9 cellular contexts compared by ENCODE assay signal in the genomic region with DNA sequence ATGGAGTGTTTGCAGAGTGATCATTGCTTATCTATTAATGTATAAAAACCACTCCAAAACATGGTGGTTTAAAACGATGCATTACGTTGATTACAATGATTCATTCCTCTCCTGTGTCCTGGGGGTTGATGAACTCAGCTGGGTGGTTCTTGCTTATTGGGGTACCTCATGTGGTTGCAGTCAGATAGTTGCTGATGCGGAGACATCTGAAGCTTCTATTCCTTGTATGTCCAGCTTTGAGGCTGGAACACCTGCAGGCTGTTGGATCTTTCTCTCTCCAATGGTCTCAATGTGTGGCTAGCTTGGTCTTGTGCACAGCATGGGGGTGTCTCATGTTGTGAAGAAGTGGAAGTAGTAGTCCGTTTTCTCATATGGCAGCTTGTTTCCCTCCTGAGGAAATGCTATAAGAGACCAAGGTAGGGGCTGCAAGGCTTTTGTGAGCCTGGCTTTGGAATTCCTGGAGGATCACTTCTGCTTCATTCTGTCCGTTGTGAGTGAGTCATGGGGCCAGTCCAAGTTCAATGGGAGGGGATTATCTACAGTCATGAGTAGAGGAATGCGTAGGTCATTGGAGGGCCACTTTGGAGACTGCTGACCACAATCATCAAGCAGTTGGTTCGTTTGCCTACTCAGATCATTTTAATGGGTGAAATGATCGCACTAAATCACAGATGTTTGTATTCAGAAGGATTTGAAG.
DNase-seq lines count a peak whose midpoint lies in the region; ATAC-seq and TF ChIP-seq lines count a peak whose summit lies in the region.
"Had no signal": no experiment of that assay in that cellular context is flagged by ENCODE, and none has a peak within 500 bp of the region (broad histone marks: within the 10 kb centered on the region; RNA-seq: fewer than 3 reads in every experiment).

No MANE protein-coding gene starts in this region.

- peak overlapping the region; percentile 68 for H3K4me2 ChIP-seq in skeletal muscle satellite cell (ENCODE audit: low read length)

- no peaks in the 10 kb centered on the region for H3K36me3 ChIP-seq in HEK293 (ENCODE audit: control insufficient read depth in 2 of 2, insufficient read depth in 1 of 2, low read length in 2 of 2)
- H3K36me3 ChIP-seq in skeletal muscle satellite cell (ENCODE audit: insufficient read depth, low read length) = no peaks in the 10 kb centered on the region

- POLR2A ChIA-PET in HEK293 (lab: Yijun Ruan, JAX) = no interaction called here

- no peak overlapping the region; the same call in 1 of the 2 replicates for H3K27ac ChIP-seq in HEK293 (ENCODE audit: extremely low read depth, low read depth, low read length)

- DNase-seq in SW 1271 (lab: John Stamatoyannopoulos, UW) (peak; percentile 59 to 90), foreskin fibroblast (peak; percentile 96 to 98)
- no peak for DNase-seq in stimulated activated CD4-positive, alpha-beta T cell treated with anti-CD3 and anti-CD28 coated beads, Interleukin-15, amount 100 ng/mL, for 24 hours
- DNase-seq: activated T-cell treated with anti-CD3 and anti-CD28 coated beads, Interleukin-2, amount 50 U/mL, for 1 hour had no signal

- no peak for TF ChIP-seq CTCF in HEK293 (tag by site-specific recombination; IDR thresholded peaks at IDR 0.05)
- TF ChIP-seq CTCF in foreskin fibroblast (IDR thresholded peaks at IDR 0.05; ENCODE audit: low read depth, low read length) = no peak

- no peaks in the 10 kb centered on the region for H3K9me3 ChIP-seq in HEK293 (ENCODE audit: control insufficient read depth, insufficient read depth, low read depth, low read length)
- no peaks in the 10 kb centered on the region for H3K9me3 ChIP-seq in skeletal muscle satellite cell (replicated peaks; ENCODE audit: low read length)

- no peaks in the 10 kb centered on the region for H3K27me3 ChIP-seq in skeletal muscle satellite cell (ENCODE audit: control insufficient read depth, insufficient read depth, low read length)

- no peak overlapping the region for H3K9ac ChIP-seq in skeletal muscle satellite cell (ENCODE audit: low read depth, low read length)

- CTCF ChIA-PET in HEK293 (lab: Yijun Ruan, JAX) = no interaction called here

- H3K4me1 ChIP-seq in HEK293 (ENCODE audit: control insufficient read depth, insufficient read depth, low read length) = no peaks in the 10 kb centered on the region; the same call in 1 of the 2 replicates
- peaks cover 45% of the 10 kb centered on the region for H3K4me1 ChIP-seq in skeletal muscle satellite cell (ENCODE audit: control insufficient read depth, insufficient read depth, low read length)

- ATAC-seq in GM18511 (IDR thresholded peaks at IDR 0.05; ENCODE audit: unreplicated experiment) (no peak), HG02938 (IDR thresholded peaks at IDR 0.05; ENCODE audit: unreplicated experiment) (no peak), GM21381 (IDR thresholded peaks at IDR 0.05; ENCODE audit: unreplicated experiment) (no peak)

- no peak overlapping the region for H3K4me3 ChIP-seq in HEK293 (ENCODE audit: low read depth, low read length)
- H3K4me3 ChIP-seq in foreskin fibroblast (ENCODE audit: low read depth in 1 of 2, low read length in 2 of 2) = no peak overlapping the region
- peak overlapping the region; percentile 40 for H3K4me3 ChIP-seq in skeletal muscle satellite cell (ENCODE audit: low read length)

TF ChIP-seq in HEK293, 187 proteins besides CTCF, POLR2A, EP300 and RAD21:
- TF ChIP-seq, protein P1, sequence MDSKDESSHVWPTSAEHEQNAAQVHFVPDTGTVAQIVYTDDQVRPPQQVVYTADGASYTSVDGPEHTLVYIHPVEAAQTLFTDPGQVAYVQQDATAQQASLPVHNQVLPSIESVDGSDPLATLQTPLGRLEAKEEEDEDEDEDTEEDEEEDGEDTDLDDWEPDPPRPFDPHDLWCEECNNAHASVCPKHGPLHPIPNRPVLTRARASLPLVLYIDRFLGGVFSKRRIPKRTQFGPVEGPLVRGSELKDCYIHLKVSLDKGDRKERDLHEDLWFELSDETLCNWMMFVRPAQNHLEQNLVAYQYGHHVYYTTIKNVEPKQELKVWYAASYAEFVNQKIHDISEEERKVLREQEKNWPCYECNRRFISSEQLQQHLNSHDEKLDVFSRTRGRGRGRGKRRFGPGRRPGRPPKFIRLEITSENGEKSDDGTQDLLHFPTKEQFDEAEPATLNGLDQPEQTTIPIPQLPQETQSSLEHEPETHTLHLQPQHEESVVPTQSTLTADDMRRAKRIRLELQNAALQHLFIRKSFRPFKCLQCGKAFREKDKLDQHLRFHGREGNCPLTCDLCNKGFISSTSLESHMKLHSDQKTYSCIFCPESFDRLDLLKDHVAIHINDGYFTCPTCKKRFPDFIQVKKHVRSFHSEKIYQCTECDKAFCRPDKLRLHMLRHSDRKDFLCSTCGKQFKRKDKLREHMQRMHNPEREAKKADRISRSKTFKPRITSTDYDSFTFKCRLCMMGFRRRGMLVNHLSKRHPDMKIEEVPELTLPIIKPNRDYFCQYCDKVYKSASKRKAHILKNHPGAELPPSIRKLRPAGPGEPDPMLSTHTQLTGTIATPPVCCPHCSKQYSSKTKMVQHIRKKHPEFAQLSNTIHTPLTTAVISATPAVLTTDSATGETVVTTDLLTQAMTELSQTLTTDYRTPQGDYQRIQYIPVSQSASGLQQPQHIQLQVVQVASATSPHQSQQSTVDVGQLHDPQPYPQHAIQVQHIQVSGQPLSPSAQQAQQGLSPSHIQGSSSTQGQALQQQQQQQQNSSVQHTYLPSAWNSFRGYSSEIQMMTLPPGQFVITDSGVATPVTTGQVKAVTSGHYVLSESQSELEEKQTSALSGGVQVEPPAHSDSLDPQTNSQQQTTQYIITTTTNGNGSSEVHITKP (tag by site-specific recombination; IDR thresholded peaks at IDR 0.05) = peak; percentile 73
- TF ChIP-seq, protein P2, sequence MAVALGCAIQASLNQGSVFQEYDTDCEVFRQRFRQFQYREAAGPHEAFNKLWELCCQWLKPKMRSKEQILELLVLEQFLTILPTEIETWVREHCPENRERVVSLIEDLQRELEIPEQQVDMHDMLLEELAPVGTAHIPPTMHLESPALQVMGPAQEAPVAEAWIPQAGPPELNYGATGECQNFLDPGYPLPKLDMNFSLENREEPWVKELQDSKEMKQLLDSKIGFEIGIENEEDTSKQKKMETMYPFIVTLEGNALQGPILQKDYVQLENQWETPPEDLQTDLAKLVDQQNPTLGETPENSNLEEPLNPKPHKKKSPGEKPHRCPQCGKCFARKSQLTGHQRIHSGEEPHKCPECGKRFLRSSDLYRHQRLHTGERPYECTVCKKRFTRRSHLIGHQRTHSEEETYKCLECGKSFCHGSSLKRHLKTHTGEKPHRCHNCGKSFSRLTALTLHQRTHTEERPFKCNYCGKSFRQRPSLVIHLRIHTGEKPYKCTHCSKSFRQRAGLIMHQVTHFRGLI (tag by site-specific recombination; IDR thresholded peaks at IDR 0.05) = no peak
